In genomic region chr11:2649400-2649799, GRCh38 we compare ENCODE assay signal across 27 cellular contexts.
"Had no signal": no experiment of that assay in that cellular context is flagged by ENCODE, and none has a peak within 500 bp of the region (broad histone marks: within the 10 kb centered on the region; RNA-seq: fewer than 3 reads in every experiment).

No MANE protein-coding gene starts in this region.

- H3K27ac ChIP-seq: coronary artery, dorsolateral prefrontal cortex, epithelial cell of prostate, esophagus squamous epithelium, gastrocnemius medialis, heart right ventricle, left lung, lower lobe of right lung had no signal

- H3K4me1 ChIP-seq: esophagus squamous epithelium, left lung, lower lobe of right lung had no signal

- H3K36me3 ChIP-seq: esophagus squamous epithelium, gastrocnemius medialis, left lung, lower lobe of right lung had no signal

- H3K4me3 ChIP-seq: coronary artery, dorsolateral prefrontal cortex, esophagus squamous epithelium, heart right ventricle, left lung, lower lobe of right lung, mucosa of descending colon had no signal

- H3K4me3 Mint-ChIP-seq: mesothelial cell of epicardium had no signal

- H3K27me3 ChIP-seq: dorsolateral prefrontal cortex, esophagus squamous epithelium, gastrocnemius medialis, heart right ventricle, left lung had no signal

- DNase-seq: dermis blood vessel endothelial cell; dorsolateral prefrontal cortex; effector CD4-positive, alpha-beta T cell; effector memory CD4-positive, alpha-beta T cell; erythroblast; esophagus squamous epithelium; foreskin fibroblast; foreskin melanocyte; gastrocnemius medialis; glutamatergic neuron; head of caudate nucleus; heart right ventricle; hypothalamus; left cardiac atrium; left lung; left ventricle myocardium superior; lower lobe of right lung; mesenchymal stem cell; mucosa of descending colon; naive B cell had no signal

- FAIRE-seq: colon, islet of Langerhans, keratinocyte had no signal

- ATAC-seq: esophagus mucosa, gastrocnemius medialis, heart right ventricle, left cardiac atrium, left lung, left ventricle myocardium superior, lower lobe of right lung, mucosa of descending colon had no signal
